ENCODE assay signal across 8 cellular contexts in the genomic region with DNA sequence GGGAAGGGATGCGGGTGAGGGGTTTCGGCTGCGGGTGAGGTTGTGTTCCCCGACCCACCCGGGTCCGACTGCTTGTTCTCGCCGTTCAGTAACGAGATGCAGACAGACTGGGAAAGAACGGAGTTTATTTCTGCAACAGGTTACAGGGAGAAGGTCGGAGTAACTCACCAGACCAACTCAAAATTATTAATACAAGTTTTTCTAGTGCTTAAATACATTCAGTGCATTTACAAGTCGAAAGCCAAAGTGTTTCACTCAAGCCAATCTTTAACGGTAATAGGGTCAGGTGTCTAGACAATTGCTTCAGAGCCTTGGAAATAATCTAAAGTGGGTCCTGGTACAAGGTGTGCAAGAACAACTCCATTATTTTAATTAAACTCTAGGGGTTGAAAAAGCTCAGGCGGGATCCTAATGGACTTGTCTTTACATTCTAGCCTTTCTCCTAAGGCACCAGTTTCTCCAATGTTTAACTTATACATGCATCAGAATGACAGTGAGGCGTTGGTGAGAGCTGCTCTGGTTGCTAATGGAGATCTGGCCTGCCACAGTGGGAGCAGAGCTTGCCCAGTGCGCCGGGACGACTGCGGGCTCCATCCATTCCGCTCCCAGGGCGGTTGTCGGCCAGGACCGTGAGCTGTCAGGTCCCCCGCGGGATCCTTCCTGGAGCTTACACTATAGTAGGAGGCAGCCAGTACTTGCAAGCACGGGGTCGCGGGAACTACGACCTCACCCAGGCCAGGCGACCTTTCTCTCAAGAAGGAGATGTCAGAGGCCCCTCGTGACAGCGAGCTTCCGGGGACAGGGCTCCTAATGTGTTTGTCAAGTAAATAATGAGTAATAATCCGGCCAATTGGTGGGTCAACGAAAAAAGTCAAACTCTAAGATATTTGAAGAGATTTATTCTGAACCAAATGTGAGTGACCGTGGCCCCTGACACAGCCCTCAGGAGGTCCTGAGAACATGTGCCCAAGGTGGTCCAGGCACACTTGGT. TPM values are rescaled to one million over a fixed set of nuclear protein-coding genes. Genes with fewer than 3 reads are reported as not detected.
DNase-seq lines count a peak whose midpoint lies in the region; ATAC-seq, FAIRE-seq and TF ChIP-seq lines count a peak whose summit lies in the region.

No MANE protein-coding gene starts in this region.

- H3K23me2 ChIP-seq in H1 (ENCODE audit: low read depth, low read length): peaks cover 10% of the 10 kb centered on the region; the same call in 1 of the 2 replicates

- no peak overlapping the region for H3K56ac ChIP-seq in H1 (replicated peaks; ENCODE audit: insufficient read length, low read depth, low read length)

- no peak for TF ChIP-seq EP300 in H1 (IDR thresholded peaks at IDR 0.05; ENCODE audit: borderline replicate concordance in 1 of 2, low read depth in 2 of 2, low read length in 2 of 2)

- H3K9me2 ChIP-seq in OCI-LY1 (ENCODE audit: low read depth, low read length): no peaks in the 10 kb centered on the region

- no peak for TF ChIP-seq POLR2A in H1 (IDR thresholded peaks at IDR 0.05; ENCODE audit: control extremely low read depth in 1 of 2, low read depth in 2 of 2, low read length in 2 of 2)
- TF ChIP-seq POLR2A in uterus (IDR thresholded peaks at IDR 0.05): no peak

- H3K27me3 ChIP-seq in OCI-LY1 (ENCODE audit: insufficient read depth, low read length) (no peaks in the 10 kb centered on the region), H1 (replicated peaks in 1 of 4; ENCODE audit: control insufficient read depth in 3 of 4, extremely low read depth in 1 of 4, insufficient read depth in 3 of 4, low read length in 3 of 4) (peaks cover 0 to 9% (median 5%) of the 10 kb centered on the region in 4 experiments; a peak in 3 of 7 replicates), uterus (no peaks in the 10 kb centered on the region)

- ATAC-seq in GM19372 (IDR thresholded peaks at IDR 0.05; ENCODE audit: low read depth, unreplicated experiment) (peak; percentile 21), HG03354 (IDR thresholded peaks at IDR 0.05; ENCODE audit: poor library complexity, severe bottlenecking, unreplicated experiment) (no peak)

- peaks cover 36% of the 10 kb centered on the region for H3K4me1 ChIP-seq in OCI-LY1 (ENCODE audit: insufficient read depth, low read length, severe bottlenecking)
- peaks cover 0 to 5% (median 2%) of the 10 kb centered on the region in 4 experiments; a peak in 4 of 7 replicates for H3K4me1 ChIP-seq in H1 (replicated peaks in 1 of 4; ENCODE audit: control insufficient read depth in 3 of 4, insufficient read depth in 4 of 4, low read length in 3 of 4)
- H3K4me1 ChIP-seq in uterus: peaks cover 0 to 13% of the 10 kb centered on the region in 2 donors

- H3K4me3 ChIP-seq in AG09309 (ENCODE audit: control insufficient read depth, low read depth, low read length): peak overlapping the region; percentile 67
- peak overlapping the region; percentile 90 for H3K4me3 ChIP-seq in OCI-LY1 (ENCODE audit: low read depth, low read length, poor library complexity, severe bottlenecking)
- peak overlapping the region; percentile 85 to 96 (median 88) for H3K4me3 ChIP-seq in H1 (ENCODE audit: extremely low read depth in 1 of 4, insufficient read depth in 2 of 4, low read depth in 3 of 4, low read length in 4 of 4)
- peak overlapping the region; percentile 69 to 75 for H3K4me3 ChIP-seq in uterus

- POLR2A ChIA-PET in H1 (lab: Charles Lee; ENCODE audit: partially characterized antibody): interaction anchor here (0.7 to 3.3 kb wide), 9 partner anchors 11 to 215 kb away, joined by 3 to 19 read pairs (median 7); partner anchors contain the start of genes KLHL40 and SS18L2

- H2BK12ac ChIP-seq in H1 (ENCODE audit: low read depth, low read length): no peak overlapping the region

- no peak overlapping the region for H2BK120ac ChIP-seq in H1 (replicated peaks; ENCODE audit: low read depth, low read length)

- H3K27ac ChIP-seq in OCI-LY1 (ENCODE audit: low read depth, low read length, poor library complexity, severe bottlenecking) (no peak overlapping the region), H1 (ENCODE audit: low read depth, low read length) (no peak overlapping the region), uterus (peak overlapping the region; percentile 90 to 96)

- H3K9me3 ChIP-seq in OCI-LY1 (ENCODE audit: low read length) (no peaks in the 10 kb centered on the region), H1 (ENCODE audit: insufficient read depth in 2 of 2, low read depth in 1 of 2, low read length in 1 of 2) (no peaks in the 10 kb centered on the region), uterus (no peaks in the 10 kb centered on the region)

- no peak overlapping the region for H2BK20ac ChIP-seq in H1 (ENCODE audit: low read length)

- H3K79me2 ChIP-seq in OCI-LY1 (ENCODE audit: insufficient read depth, low read length) (peaks cover 37% of the 10 kb centered on the region), H1 (ENCODE audit: control insufficient read depth in 1 of 2, insufficient read depth in 2 of 2, low read length in 2 of 2) (peaks cover 0 to 38% of the 10 kb centered on the region in 2 experiments; a peak in 3 of 4 replicates)

- H3K23ac ChIP-seq in H1 (ENCODE audit: insufficient read length): no peak overlapping the region

- H4K20me1 ChIP-seq in OCI-LY1 (ENCODE audit: insufficient read depth, low read length): no peaks in the 10 kb centered on the region
- H4K20me1 ChIP-seq in H1 (replicated peaks in 1 of 2; ENCODE audit: control insufficient read depth in 1 of 2, insufficient read depth in 2 of 2, low read length in 2 of 2): no peaks in the 10 kb centered on the region

- no peak overlapping the region for H2BK5ac ChIP-seq in H1 (ENCODE audit: low read depth, low read length)

- TF ChIP-seq CTCF in AG09309 (IDR thresholded peaks at IDR 0.05; ENCODE audit: control insufficient read depth, insufficient read depth, low read depth, low read length, missing control alignments) (no peak), OCI-LY1 (IDR thresholded peaks at IDR 0.05; ENCODE audit: low read length) (no peak), H1 (IDR thresholded peaks at IDR 0.05; ENCODE audit: control extremely low read depth in 1 of 3, insufficient read depth in 1 of 3, low read depth in 1 of 3, low read length in 3 of 3) (no peak), uterus (IDR thresholded peaks at IDR 0.05) (no peak)

- H2BK15ac ChIP-seq in H1 (ENCODE audit: low read length): no peak overlapping the region

- no peak for FAIRE-seq in H1 (lab: Jason Lieb, UNC)

- peak overlapping the region; percentile 95 for H3K9ac ChIP-seq in OCI-LY1 (ENCODE audit: low read length)
- H3K9ac ChIP-seq in H1 (replicated peaks in 1 of 4; ENCODE audit: extremely low read depth in 1 of 4, low read depth in 3 of 4, low read length in 3 of 4): peak overlapping the region in 2 of 4 experiments; percentile 39 to 46; a peak in 3 of 7 replicates

- H3K18ac ChIP-seq in H1 (ENCODE audit: extremely low read depth, low read length): no peak overlapping the region

- H4K8ac ChIP-seq in H1 (ENCODE audit: extremely low read depth, insufficient read depth, low read length): peak overlapping the region; percentile 89

- no peak overlapping the region for H3K14ac ChIP-seq in H1 (ENCODE audit: insufficient read length)

- no peaks in the 10 kb centered on the region; the same call in 1 of the 2 replicates for H3K79me1 ChIP-seq in H1 (ENCODE audit: low read depth, low read length)

- no peak for TF ChIP-seq RAD21 in H1 (IDR thresholded peaks at IDR 0.05 in 1 of 2, conservative IDR thresholded peaks at IDR 0.05 in 1 of 2; ENCODE audit: low read depth in 2 of 2, low read length in 2 of 2)

- intact Hi-C loops in uterus (cut with DNase I; ENCODE audit: low total_unique reads): no loop called here

- H3K4ac ChIP-seq in H1 (replicated peaks; ENCODE audit: insufficient read length, low read depth, low read length): no peak overlapping the region

- no peaks in the 10 kb centered on the region for H3F3A ChIP-seq in OCI-LY1 (ENCODE audit: insufficient read depth, low read length)

- DNase-seq in AG09309 (ENCODE audit: low read depth) (no peak), H1 (ENCODE audit: low read depth in 1 of 2, low spot score in 2 of 2) (peak in 1 of 2 experiments; percentile 50), midbrain (lab: John Stamatoyannopoulos, UW) (peak; percentile 34), uterus (peak; percentile 21 to 29), CD1c-positive myeloid dendritic cell (ENCODE audit: extremely low spot score) (no peak)

- H4K91ac ChIP-seq in H1 (replicated peaks; ENCODE audit: insufficient read length, low read length): no peak overlapping the region

- H4K5ac ChIP-seq in H1 (ENCODE audit: insufficient read length, low read depth, low read length): peak overlapping the region; percentile 81

- H3K36me3 ChIP-seq in OCI-LY1 (ENCODE audit: insufficient read depth, low read length) (peaks cover 12% of the 10 kb centered on the region; the same call in 1 of the 2 replicates), H1 (ENCODE audit: control insufficient read depth in 2 of 4, insufficient read depth in 4 of 4, low read length in 3 of 4) (no peaks in the 10 kb centered on the region; a peak in 1 of 8 replicates), uterus (no peaks in the 10 kb centered on the region)

- H2AK5ac ChIP-seq in H1 (ENCODE audit: low read depth, low read length): no peak overlapping the region

- peak overlapping the region; percentile 76 for H3K4me2 ChIP-seq in OCI-LY1 (ENCODE audit: low read length)
- peak overlapping the region; percentile 80 to 99 for H3K4me2 ChIP-seq in H1 (ENCODE audit: insufficient read depth in 1 of 2, low read depth in 2 of 2, low read length in 2 of 2)

- CTCF ChIA-PET in H1 (lab: Charles Lee; ENCODE audit: partially characterized antibody): interaction anchor here (0.7 to 2.1 kb wide), 10 partner anchors 9 to 81 kb away, joined by 3 to 6 read pairs (median 4); no protein-coding TSS in a partner anchor

- peak overlapping the region; percentile 84 for H2AFZ ChIP-seq in OCI-LY1 (ENCODE audit: low read length)
- H2AFZ ChIP-seq in H1 (ENCODE audit: low read length): peak overlapping the region; percentile 35; the same call in 1 of the 2 replicates

- 24% methylated on average over 36 of the region's 36 CpGs; no CpG with 5 or more reads in 1 of the 2 experiments for WGBS in H1 (ENCODE audit: extremely low coverage in 1 of 2, insufficient coverage in 1 of 2, insufficient read length in 1 of 2, insufficient replicate concordance in 2 of 2, low coverage in 1 of 2, low lambda C conversion rate in 2 of 2, missing lambda C conversion rate in 1 of 2), 2 experiments

RNA-seq across cellular contexts. Expression of gene HIGD1A, which starts 0.8 kb away (rescaled TPM):
- total RNA-seq in H1 (2021; fragmentation: NEBNext Ultra II Directional; extraction: Animal tissue kit (Norgen Biotek cat#: 25700)): 94.7 and 95.4 TPM in 2 replicates
- 33.5 and 67.3 TPM in 2 replicates for polyA plus RNA-seq in H1 (2011; rRNA removed)
- polyA plus RNA-seq in H1 (2011; cell fraction: cytosol; rRNA removed): 106 TPM
- 7.9 TPM for polyA plus RNA-seq in H1 (2011; cell fraction: nucleus; rRNA removed)
- 60.1 to 100 TPM (median 79.3 TPM) in 4 replicates for polyA plus RNA-seq in H1 (2012, experiment 1 of 2)
- polyA plus RNA-seq in H1 (2012, experiment 2 of 2): 55.6 TPM
- polyA plus RNA-seq in H1 (2013, experiment 1 of 2): 97.9 TPM
- polyA plus RNA-seq in H1 (2013, experiment 2 of 2): 106 TPM
- polyA minus RNA-seq in H1 (2011; rRNA and poly(A)+ RNA removed): 22.6 and 37.3 TPM in 2 replicates
- 27.4 TPM for polyA minus RNA-seq in H1 (2011; cell fraction: cytosol; rRNA and poly(A)+ RNA removed)
- 17.6 TPM for polyA minus RNA-seq in H1 (2011; cell fraction: nucleus; rRNA and poly(A)+ RNA removed)
- total RNA-seq in uterus: 100 to 1,000 TPM in 2 of 4 donors, 10 to 100 TPM in 2; 65.3 to 234 (median 103) TPM

RNA-seq across cellular contexts. Expression of gene ACKR2, which starts 4.1 kb away (rescaled TPM):
- 0.09 and 0.17 TPM in 2 replicates for total RNA-seq in H1 (2021; fragmentation: NEBNext Ultra II Directional; extraction: Animal tissue kit (Norgen Biotek cat#: 25700))
- polyA plus RNA-seq in H1 (2011; rRNA removed): 0.09 and 0.12 TPM in 2 replicates
- not detected for polyA plus RNA-seq in H1 (2011; cell fraction: cytosol; rRNA removed)
- 0.11 TPM for polyA plus RNA-seq in H1 (2011; cell fraction: nucleus; rRNA removed)
- polyA plus RNA-seq in H1 (2012, experiment 1 of 2): 0.09 to 0.26 TPM (median 0.15 TPM) in 4 replicates
- polyA plus RNA-seq in H1 (2012, experiment 2 of 2): not detected
- 0.22 TPM for polyA plus RNA-seq in H1 (2013, experiment 1 of 2)
- 0.09 TPM for polyA plus RNA-seq in H1 (2013, experiment 2 of 2)
- polyA minus RNA-seq in H1 (2011; rRNA and poly(A)+ RNA removed): 0.28 and 0.80 TPM in 2 replicates
- polyA minus RNA-seq in H1 (2011; cell fraction: cytosol; rRNA and poly(A)+ RNA removed): not detected
- 1.4 TPM for polyA minus RNA-seq in H1 (2011; cell fraction: nucleus; rRNA and poly(A)+ RNA removed)
- total RNA-seq in uterus: 1 to 10 TPM; 1.5 to 8.7 (median 4.7) TPM

RNA-seq across cellular contexts. Expression of gene CCDC13, which starts 32.1 kb away (rescaled TPM):
- not detected in 2 replicates for total RNA-seq in H1 (2021; fragmentation: NEBNext Ultra II Directional; extraction: Animal tissue kit (Norgen Biotek cat#: 25700))
- polyA plus RNA-seq in H1 (2011; rRNA removed): 0.06 and 0.09 TPM in 2 replicates
- polyA plus RNA-seq in H1 (2011; cell fraction: cytosol; rRNA removed): 0.47 TPM
- polyA plus RNA-seq in H1 (2011; cell fraction: nucleus; rRNA removed): 0.63 TPM
- polyA plus RNA-seq in H1 (2012, experiment 1 of 2): 0.17 to 0.50 TPM in 2 of 4 replicates, not detected in the others
- not detected for polyA plus RNA-seq in H1 (2012, experiment 2 of 2)
- polyA plus RNA-seq in H1 (2013, experiment 1 of 2): 0.34 TPM
- 0.40 TPM for polyA plus RNA-seq in H1 (2013, experiment 2 of 2)
- polyA minus RNA-seq in H1 (2011; rRNA and poly(A)+ RNA removed): 0.19 TPM in 1 of 2 replicates, not detected in the other
- not detected for polyA minus RNA-seq in H1 (2011; cell fraction: cytosol; rRNA and poly(A)+ RNA removed)
- polyA minus RNA-seq in H1 (2011; cell fraction: nucleus; rRNA and poly(A)+ RNA removed): not detected
- 1 to 10 TPM in 2 of 4 donors, not detected in 2; 1.7 to 1.9 TPM for total RNA-seq in uterus

Comparison
In these comparisons a context has a peak if more than half of its experiments do, and no peak if none do; other contexts are left out.
1. DNase-seq: peak in midbrain (single experiment) and uterus (2 of 2); none in AG09309 (single experiment) and CD1c-positive myeloid dendritic cell (single experiment).
2. H3K27ac ChIP-seq: peak in uterus (2 of 2); none in OCI-LY1 (single experiment) and H1 (single experiment).
3. Peak in every context shown above with its lines, with median percentiles within 50 percentile points of each other: H3K4me3 ChIP-seq.